In the genomic region with DNA sequence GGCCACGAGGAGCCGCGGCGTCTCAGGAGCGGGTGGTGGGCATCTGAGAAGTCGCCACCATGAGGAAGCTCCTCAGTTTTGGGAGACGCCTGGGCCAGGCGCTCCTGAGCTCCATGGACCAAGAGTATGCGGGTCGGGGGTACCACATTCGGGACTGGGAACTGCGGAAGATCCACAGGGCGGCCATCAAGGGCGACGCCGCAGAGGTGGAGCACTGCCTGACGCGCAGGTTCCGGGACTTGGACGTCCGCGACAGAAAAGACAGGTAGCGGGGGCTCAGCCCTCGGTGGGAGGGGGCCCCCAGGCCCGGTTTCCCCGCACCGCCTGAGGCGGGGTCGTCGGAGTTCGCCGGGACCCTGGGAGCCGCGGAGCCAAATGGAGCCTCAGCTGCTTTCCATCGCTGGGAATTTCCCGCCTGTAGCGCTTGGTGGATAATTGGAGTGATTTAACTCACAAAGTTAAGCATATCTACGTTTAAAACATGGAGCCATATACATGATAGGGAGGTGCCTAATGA, we compare ENCODE assay signal across 8 cellular contexts. TPM values are rescaled to one million over a fixed set of nuclear protein-coding genes. Genes with fewer than 3 reads are reported as not detected.
DNase-seq lines count a peak whose midpoint lies in the region; ATAC-seq and TF ChIP-seq lines count a peak whose summit lies in the region.

No MANE protein-coding gene starts in this region.

- TF ChIP-seq CTCF in mammary epithelial cell (conservative IDR thresholded peaks at IDR 0.05 in 1 of 2, IDR thresholded peaks at IDR 0.05 in 1 of 2; ENCODE audit: extremely low read depth in 1 of 2, insufficient read depth in 1 of 2, low read depth in 1 of 2, low read length in 2 of 2) = no peak

- no peak overlapping the region for H2BK5ac ChIP-seq in mesenchymal stem cell (ENCODE audit: low read depth, low read length, poor library complexity, severe bottlenecking)

- H3K4me3 ChIP-seq in mammary epithelial cell (replicated peaks in 1 of 3; ENCODE audit: insufficient read depth in 1 of 3, low read depth in 2 of 3, low read length in 3 of 3) = peak overlapping the region; percentile 44 to 53 (median 46)
- H3K4me3 ChIP-seq in mesenchymal stem cell (ENCODE audit: insufficient read depth in 1 of 2, low read depth in 1 of 2, low read length in 2 of 2) = peak overlapping the region; percentile 68 to 76

- in situ Hi-C loops in mammary epithelial cell (cut with MboI; ENCODE audit: low sequenced_read_pairs in 2 of 2) = no loop called here

- no peak overlapping the region for H2BK120ac ChIP-seq in mesenchymal stem cell (ENCODE audit: low read depth, low read length)

- ATAC-seq in GM18520 (IDR thresholded peaks at IDR 0.05; ENCODE audit: unreplicated experiment) = no peak
- no peak for ATAC-seq in GM19463 (IDR thresholded peaks at IDR 0.05; ENCODE audit: unreplicated experiment)

- H3K9ac ChIP-seq in mammary epithelial cell (ENCODE audit: insufficient read depth, low read length) (no peak overlapping the region), mesenchymal stem cell (ENCODE audit: low read length) (peak overlapping the region; percentile 29)

- TSS peak; percentile 48 for BruUV-seq in mammary epithelial cell (replicated peaks; lab: Mats Ljungman, UMichigan)

- 17% methylated on average over 24 of the region's 38 CpGs for WGBS in mammary epithelial cell (ENCODE audit: low coverage, missing lambda C conversion rate)
- WGBS in mesenchymal stem cell = 2% methylated on average over 31 of the region's 38 CpGs

- DNase-seq in ELF-1 (ENCODE audit: low read depth, low spot score) (peak; percentile 45), NCI-H1694 (lab: John Stamatoyannopoulos, UW) (peak; percentile 49), mammary epithelial cell (no peak), mesenchymal stem cell (peak; percentile 10), AML-193 (lab: John Stamatoyannopoulos, UW) (no peak), GM19238 (ENCODE audit: insufficient read length, low spot score) (no peak)

- dilution Hi-C loops in mammary epithelial cell (cut with HindIII; ENCODE audit: low sequenced_read_pairs) = no loop called here

- no peaks in the 10 kb centered on the region for H3K79me2 ChIP-seq in mammary epithelial cell (ENCODE audit: insufficient read depth, low read length)

- H4K91ac ChIP-seq in mesenchymal stem cell (ENCODE audit: low read length) = no peak overlapping the region

- no peaks in the 10 kb centered on the region for H4K20me1 ChIP-seq in mammary epithelial cell (ENCODE audit: insufficient read depth, low read length)

- peak overlapping the region; percentile 96 for H2AFZ ChIP-seq in mammary epithelial cell (ENCODE audit: low read depth, low read length)
- peak overlapping the region; percentile 76 for H2AFZ ChIP-seq in mesenchymal stem cell (ENCODE audit: low read depth, low read length)

- H3K4me1 ChIP-seq in mammary epithelial cell (ENCODE audit: insufficient read depth, low read length) = peaks cover 6% of the 10 kb centered on the region
- peaks cover 9% of the 10 kb centered on the region for H3K4me1 ChIP-seq in mesenchymal stem cell (ENCODE audit: control insufficient read depth, insufficient read depth, low read depth, low read length)

- H3K4me2 ChIP-seq in mammary epithelial cell (ENCODE audit: insufficient read depth, low read depth, low read length) (peak overlapping the region; percentile 83), mesenchymal stem cell (ENCODE audit: low read length, poor library complexity, severe bottlenecking) (peak overlapping the region; percentile 99)

- no peak overlapping the region for H3K23ac ChIP-seq in mesenchymal stem cell (ENCODE audit: low read length in 2 of 2)

- H3K4ac ChIP-seq in mesenchymal stem cell (ENCODE audit: low read depth in 1 of 2, low read length in 2 of 2) = no peak overlapping the region

- no peaks in the 10 kb centered on the region for H3K79me1 ChIP-seq in mesenchymal stem cell (replicated peaks; ENCODE audit: low read length, poor library complexity, severe bottlenecking)

- H3K27ac ChIP-seq in mammary epithelial cell (ENCODE audit: insufficient read depth, low read depth, low read length) (no peak overlapping the region), mesenchymal stem cell (ENCODE audit: low read length, poor library complexity, severe bottlenecking) (no peak overlapping the region)

- no peak overlapping the region for H3K14ac ChIP-seq in mesenchymal stem cell (ENCODE audit: low read length in 2 of 2)

- no peak overlapping the region for H2AK5ac ChIP-seq in mesenchymal stem cell (ENCODE audit: low read length, severe bottlenecking)

- H3K27me3 ChIP-seq in mammary epithelial cell (ENCODE audit: insufficient read depth, low read length) = peaks cover 8% of the 10 kb centered on the region
- H3K27me3 ChIP-seq in mesenchymal stem cell (ENCODE audit: control insufficient read depth in 1 of 2, insufficient read depth in 1 of 2, low read length in 2 of 2) = peaks cover 0 to 26% of the 10 kb centered on the region in 2 experiments

- intact Hi-C loops in mammary epithelial cell (cut with micrococcal nuclease) = no loop called here

- peak overlapping the region; percentile 52 for H2BK15ac ChIP-seq in mesenchymal stem cell (ENCODE audit: low read depth, poor library complexity, severe bottlenecking)

- CTCF ChIA-PET in mammary epithelial cell (lab: Charles Lee; ENCODE audit: low non-redundant PET) = no interaction called here

- peak overlapping the region in 1 of 2 experiments; percentile 34 for H3K18ac ChIP-seq in mesenchymal stem cell (ENCODE audit: low read depth in 1 of 2, low read length in 2 of 2)

- no peaks in the 10 kb centered on the region for H3K9me3 ChIP-seq in mammary epithelial cell (replicated peaks; ENCODE audit: insufficient read depth, low read length)
- no peaks in the 10 kb centered on the region for H3K9me3 ChIP-seq in mesenchymal stem cell (ENCODE audit: control insufficient read depth, low read length)

- no peak overlapping the region for H2BK12ac ChIP-seq in mesenchymal stem cell (ENCODE audit: low read length in 2 of 2)

- no peaks in the 10 kb centered on the region for H3K36me3 ChIP-seq in mammary epithelial cell (ENCODE audit: insufficient read depth, low read length)
- H3K36me3 ChIP-seq in mesenchymal stem cell (ENCODE audit: control insufficient read depth in 1 of 2, insufficient read depth in 2 of 2, low read depth in 1 of 2, low read length in 2 of 2) = no peaks in the 10 kb centered on the region

- no peak overlapping the region for H4K8ac ChIP-seq in mesenchymal stem cell (ENCODE audit: low read length)

RNA-seq across cellular contexts. Expression of a gene that starts 0.4 kb away (rescaled TPM):
- total RNA-seq in mammary epithelial cell = 1 to 10 TPM; 3.0 to 7.2 TPM
- polyA plus RNA-seq in mammary epithelial cell = 0.67 TPM
- polyA minus RNA-seq in mammary epithelial cell = not detected
- 0.18 TPM for polyA plus RNA-seq in mesenchymal stem cell (2013, experiment 1 of 2)
- polyA plus RNA-seq in mesenchymal stem cell (2013, experiment 2 of 2) = 0.79 TPM

RNA-seq across cellular contexts. Expression of a gene that starts 50.8 kb away (rescaled TPM):
- total RNA-seq in mammary epithelial cell = 10 to 100 TPM; 34.2 to 59.0 TPM
- polyA plus RNA-seq in mammary epithelial cell = 51.8 TPM
- polyA minus RNA-seq in mammary epithelial cell = 107 TPM
- 13.2 TPM for polyA plus RNA-seq in mesenchymal stem cell (2013, experiment 1 of 2)
- polyA plus RNA-seq in mesenchymal stem cell (2013, experiment 2 of 2) = 12.8 TPM

Comparison
In these comparisons a context has a peak if more than half of its experiments do, and no peak if none do; other contexts are left out.
1. DNase-seq: peak in ELF-1 (single experiment), NCI-H1694 (single experiment) and mesenchymal stem cell (single experiment); none in mammary epithelial cell (single experiment), AML-193 (0 of 2) and GM19238 (single experiment).